In genomic region chr13:23969672-23970071, GRCh38 we compare ENCODE assay signal across 18 cellular contexts.
A peak's percentile ranks its signal among the peaks of the same experiment; 100 is the strongest.
DNase-seq lines count a peak whose midpoint lies in the region; ATAC-seq and TF ChIP-seq lines count a peak whose summit lies in the region.
"Had no signal": no experiment of that assay in that cellular context is flagged by ENCODE, and none has a peak within 500 bp of the region (broad histone marks: within the 10 kb centered on the region; RNA-seq: fewer than 3 reads in every experiment).

No MANE protein-coding gene starts in this region.

- H3K27me3 Mint-ChIP-seq in T-helper 2 cell treated with Interferon-gamma antibody and Interleukin-4, amounts not matched to agents 5 μg/mL and 100 μg/mL, for 36 hours (ENCODE audit: low read depth), result peaks cover 3% of the 10 kb centered on the region
- H3K27me3 Mint-ChIP-seq: activated T-helper 17 cell treated with anti-CD3 and anti-CD28 coated beads, Interleukin-2, amount 50 U/mL, for 72 hours; dendritic cell treated with granulocyte-macrophage colony-stimulating factor and Interleukin-4, amounts not matched to agents 40 ng/mL and 50 ng/mL, for 4 days; natural killer cell treated with Interleukin-12 subunit alpha and Interleukin-12 subunit beta and Interleukin-15 and Interleukin-18, amount 100 ng/mL, for 72 hours; stimulated activated memory B cell treated with anti-CD40 and anti-IgM and Interleukin-4, amounts not matched to agents 10 μg/mL and 1 μg/mL and 100 μg/mL, for 72 hours had no signal

- no peaks in the 10 kb centered on the region for H3K36me3 ChIP-seq in brain microvascular endothelial cell (replicated peaks)
- no peaks in the 10 kb centered on the region for H3K36me3 ChIP-seq in mesendoderm (ENCODE audit: control insufficient read depth, insufficient read depth, low read length)
- H3K36me3 ChIP-seq: esophagus muscularis mucosa, upper lobe of left lung had no signal

- H3K4me2 ChIP-seq in mesendoderm (ENCODE audit: low read length), result no peak overlapping the region

- no peaks in the 10 kb centered on the region for H3K4me1 ChIP-seq in mesendoderm (ENCODE audit: control insufficient read depth, low read depth, low read length)

- no peak overlapping the region for H3K23ac ChIP-seq in mesendoderm (ENCODE audit: low read length)

- in situ Hi-C loops in brain microvascular endothelial cell (cut with HindIII; ENCODE audit: low pct_ligation_motif_present, low sequenced_read_pairs), result no loop called here

- no peak overlapping the region for H4K8ac ChIP-seq in mesendoderm (ENCODE audit: low read depth, low read length)

- no peak overlapping the region for H3K9ac ChIP-seq in mesendoderm (ENCODE audit: low read length)

- H2BK15ac ChIP-seq in mesendoderm (replicated peaks; ENCODE audit: low read depth), result no peak overlapping the region

- no CpG with 5 or more reads among the region's 3 CpGs for WGBS in mesendoderm (ENCODE audit: extremely low coverage, insufficient coverage, low lambda C conversion rate)

- H3K9me3 Mint-ChIP-seq in T-helper 2 cell treated with Interferon-gamma antibody and Interleukin-4, amounts not matched to agents 5 μg/mL and 100 μg/mL, for 36 hours, result no peaks in the 10 kb centered on the region
- H3K9me3 Mint-ChIP-seq: dendritic cell treated with granulocyte-macrophage colony-stimulating factor and Interleukin-4, amounts not matched to agents 40 ng/mL and 50 ng/mL, for 4 days; natural killer cell treated with Interleukin-12 subunit alpha and Interleukin-12 subunit beta and Interleukin-15 and Interleukin-18, amount 100 ng/mL, for 72 hours; stimulated activated memory B cell treated with anti-CD40 and anti-IgM and Interleukin-4, amounts not matched to agents 10 μg/mL and 1 μg/mL and 100 μg/mL, for 72 hours had no signal

- H2BK5ac ChIP-seq in mesendoderm (ENCODE audit: low read length), result no peak overlapping the region

- H3K4ac ChIP-seq in mesendoderm (ENCODE audit: low read depth, low read length), result no peak overlapping the region

- no peak overlapping the region for H2AK5ac ChIP-seq in mesendoderm (ENCODE audit: low read length)

- no peaks in the 10 kb centered on the region for H3K79me1 ChIP-seq in mesendoderm (ENCODE audit: low read length)

- no peak for ATAC-seq in HG03469 (IDR thresholded peaks at IDR 0.05; ENCODE audit: unreplicated experiment)
- ATAC-seq: activated T-helper 17 cell treated with anti-CD3 and anti-CD28 coated beads, Interleukin-2, amount 50 U/mL, for 72 hours; natural killer cell treated with Interleukin-12 subunit alpha and Interleukin-12 subunit beta and Interleukin-15 and Interleukin-18, amount 100 ng/mL, for 72 hours; stimulated activated memory B cell treated with anti-CD40 and anti-IgM and Interleukin-4, amounts not matched to agents 10 μg/mL and 1 μg/mL and 100 μg/mL, for 72 hours had no signal

- H3K56ac ChIP-seq in mesendoderm (ENCODE audit: low read length), result no peak overlapping the region

- H3K27me3 ChIP-seq in brain microvascular endothelial cell (replicated peaks) (no peaks in the 10 kb centered on the region), mesendoderm (ENCODE audit: insufficient read depth, low read length, poor library complexity) (no peaks in the 10 kb centered on the region)
- H3K27me3 ChIP-seq: esophagus muscularis mucosa, upper lobe of left lung had no signal

- H3K79me2 ChIP-seq in mesendoderm (ENCODE audit: control insufficient read depth, insufficient read depth, low read length), result no peaks in the 10 kb centered on the region

- no peak overlapping the region for H2BK120ac ChIP-seq in mesendoderm (ENCODE audit: low read depth, low read length)

- H3K4me1 Mint-ChIP-seq in T-helper 2 cell treated with Interferon-gamma antibody and Interleukin-4, amounts not matched to agents 5 μg/mL and 100 μg/mL, for 36 hours (ENCODE audit: low read depth), result peaks cover 25% of the 10 kb centered on the region
- H3K4me1 Mint-ChIP-seq: stimulated activated memory B cell treated with anti-CD40 and anti-IgM and Interleukin-4, amounts not matched to agents 10 μg/mL and 1 μg/mL and 100 μg/mL, for 72 hours had no signal

- H3K27ac ChIP-seq in brain microvascular endothelial cell (no peak overlapping the region), mesendoderm (ENCODE audit: low read depth, low read length) (no peak overlapping the region)
- H3K27ac ChIP-seq: esophagus muscularis mucosa, upper lobe of left lung had no signal

- H4K5ac ChIP-seq in mesendoderm (ENCODE audit: low read length), result no peak overlapping the region

- H3K36me3 Mint-ChIP-seq in T-helper 2 cell treated with Interferon-gamma antibody and Interleukin-4, amounts not matched to agents 5 μg/mL and 100 μg/mL, for 36 hours (ENCODE audit: low read depth), result no peaks in the 10 kb centered on the region
- H3K36me3 Mint-ChIP-seq: stimulated activated memory B cell treated with anti-CD40 and anti-IgM and Interleukin-4, amounts not matched to agents 10 μg/mL and 1 μg/mL and 100 μg/mL, for 72 hours had no signal

- H3K18ac ChIP-seq in mesendoderm (ENCODE audit: low read length), result no peak overlapping the region

- DNase-seq in AG10803 (ENCODE audit: low read depth) (peak; percentile 58), NCI-H1417 (lab: John Stamatoyannopoulos, UW) (peak in 2 of 3 experiments; percentile 2 to 61), brain microvascular endothelial cell (peak; percentile 81), mesendoderm (peak; percentile 16), iPS-NIHi7 (ENCODE audit: extremely low spot score) (no peak)
- no peak for DNase-seq in T-helper 2 cell treated with Interferon-gamma antibody and Interleukin-4, amounts not matched to agents 5 μg/mL and 100 μg/mL, for 36 hours (ENCODE audit: low spot score)
- DNase-seq in stimulated activated CD4-positive, alpha-beta T cell treated with anti-CD3 and anti-CD28 coated beads, Interleukin-2, amount 100 ng/mL, for 48 hours, result no peak
- DNase-seq: activated CD4-positive, alpha-beta T cell treated with anti-CD3 and anti-CD28 coated beads, Interleukin-2, amount 50 U/mL, for 48 hours; anterior cingulate cortex; Calu3; MM.1S; upper lobe of left lung had no signal

- H3K4me3 ChIP-seq in AG10803 (ENCODE audit: low read length), result no peak overlapping the region
- H3K4me3 ChIP-seq in brain microvascular endothelial cell (ENCODE audit: low read depth, low read length), result no peak overlapping the region
- H3K4me3 ChIP-seq in mesendoderm (ENCODE audit: low read length), result no peak overlapping the region
- H3K4me3 ChIP-seq: esophagus muscularis mucosa, upper lobe of left lung had no signal

- TF ChIP-seq CTCF in AG10803 (conservative IDR thresholded peaks at IDR 0.05; ENCODE audit: low read length) (no peak), brain microvascular endothelial cell (IDR thresholded peaks at IDR 0.05; ENCODE audit: low read depth, low read length, missing control alignments) (no peak)

- no peak overlapping the region for H3K27ac Mint-ChIP-seq in T-helper 2 cell treated with Interferon-gamma antibody and Interleukin-4, amounts not matched to agents 5 μg/mL and 100 μg/mL, for 36 hours
- H3K27ac Mint-ChIP-seq: activated T-helper 17 cell treated with anti-CD3 and anti-CD28 coated beads, Interleukin-2, amount 50 U/mL, for 72 hours; dendritic cell treated with granulocyte-macrophage colony-stimulating factor and Interleukin-4, amounts not matched to agents 40 ng/mL and 50 ng/mL, for 4 days; natural killer cell treated with Interleukin-12 subunit alpha and Interleukin-12 subunit beta and Interleukin-15 and Interleukin-18, amount 100 ng/mL, for 72 hours; stimulated activated memory B cell treated with anti-CD40 and anti-IgM and Interleukin-4, amounts not matched to agents 10 μg/mL and 1 μg/mL and 100 μg/mL, for 72 hours had no signal

- no peak overlapping the region for H3K4me3 Mint-ChIP-seq in T-helper 2 cell treated with Interferon-gamma antibody and Interleukin-4, amounts not matched to agents 5 μg/mL and 100 μg/mL, for 36 hours
- H3K4me3 Mint-ChIP-seq: activated T-helper 17 cell treated with anti-CD3 and anti-CD28 coated beads, Interleukin-2, amount 50 U/mL, for 72 hours; dendritic cell treated with granulocyte-macrophage colony-stimulating factor and Interleukin-4, amounts not matched to agents 40 ng/mL and 50 ng/mL, for 4 days; natural killer cell treated with Interleukin-12 subunit alpha and Interleukin-12 subunit beta and Interleukin-15 and Interleukin-18, amount 100 ng/mL, for 72 hours; stimulated activated memory B cell treated with anti-CD40 and anti-IgM and Interleukin-4, amounts not matched to agents 10 μg/mL and 1 μg/mL and 100 μg/mL, for 72 hours had no signal

Comparison
In these comparisons a context has a peak if more than half of its experiments do, and no peak if none do; other contexts are left out.
1. DNase-seq: peak in AG10803 (single experiment), NCI-H1417 (2 of 3), brain microvascular endothelial cell (single experiment) and mesendoderm (single experiment); none in T-helper 2 cell treated with Interferon-gamma antibody and Interleukin-4, amounts not matched to agents 5 μg/mL and 100 μg/mL, for 36 hours (single experiment), stimulated activated CD4-positive, alpha-beta T cell treated with anti-CD3 and anti-CD28 coated beads, Interleukin-2, amount 100 ng/mL, for 48 hours (0 of 2) and iPS-NIHi7 (single experiment).